ENCODE assay signal across 9 cellular contexts in genomic region chr15:29698030-29698701, GRCh38.
A peak's percentile ranks its signal among the peaks of the same experiment; 100 is the strongest.
DNase-seq lines count a peak whose midpoint lies in the region; ATAC-seq lines count a peak whose summit lies in the region.
"Had no signal": no experiment of that assay in that cellular context is flagged by ENCODE, and none has a peak within 500 bp of the region (broad histone marks: within the 10 kb centered on the region; RNA-seq: fewer than 3 reads in every experiment).

No MANE protein-coding gene starts in this region.

- ATAC-seq in GM21390 (IDR thresholded peaks at IDR 0.05; ENCODE audit: unreplicated experiment) (no peak), GM18867 (IDR thresholded peaks at IDR 0.05; ENCODE audit: unreplicated experiment) (no peak)

- DNase-seq in COLO668 (lab: John Stamatoyannopoulos, UW; ENCODE audit: unreplicated experiment) (peak; percentile 62), LoVo (ENCODE audit: low spot score) (peak; percentile 50), astrocyte of the hippocampus (ENCODE audit: low read depth, low spot score) (peak; percentile 40), kidney tubule cell (ENCODE audit: low spot score) (peak; percentile 93), RPMI8226 (no peak)
- no peak for DNase-seq in activated effector memory CD4-positive, alpha-beta T cell treated with anti-CD3 and anti-CD28 coated beads, Interleukin-2, amount 50 U/mL, for 16 hours
- DNase-seq: DND-41 had no signal

Comparison
In these comparisons a context has a peak if more than half of its experiments do, and no peak if none do; other contexts are left out.
1. DNase-seq: peak in COLO668 (single experiment), LoVo (single experiment), astrocyte of the hippocampus (single experiment) and kidney tubule cell (single experiment); none in activated effector memory CD4-positive, alpha-beta T cell treated with anti-CD3 and anti-CD28 coated beads, Interleukin-2, amount 50 U/mL, for 16 hours (single experiment) and RPMI8226 (single experiment).